Comparison of ENCODE assay signal across 11 cellular contexts in the genomic region with DNA sequence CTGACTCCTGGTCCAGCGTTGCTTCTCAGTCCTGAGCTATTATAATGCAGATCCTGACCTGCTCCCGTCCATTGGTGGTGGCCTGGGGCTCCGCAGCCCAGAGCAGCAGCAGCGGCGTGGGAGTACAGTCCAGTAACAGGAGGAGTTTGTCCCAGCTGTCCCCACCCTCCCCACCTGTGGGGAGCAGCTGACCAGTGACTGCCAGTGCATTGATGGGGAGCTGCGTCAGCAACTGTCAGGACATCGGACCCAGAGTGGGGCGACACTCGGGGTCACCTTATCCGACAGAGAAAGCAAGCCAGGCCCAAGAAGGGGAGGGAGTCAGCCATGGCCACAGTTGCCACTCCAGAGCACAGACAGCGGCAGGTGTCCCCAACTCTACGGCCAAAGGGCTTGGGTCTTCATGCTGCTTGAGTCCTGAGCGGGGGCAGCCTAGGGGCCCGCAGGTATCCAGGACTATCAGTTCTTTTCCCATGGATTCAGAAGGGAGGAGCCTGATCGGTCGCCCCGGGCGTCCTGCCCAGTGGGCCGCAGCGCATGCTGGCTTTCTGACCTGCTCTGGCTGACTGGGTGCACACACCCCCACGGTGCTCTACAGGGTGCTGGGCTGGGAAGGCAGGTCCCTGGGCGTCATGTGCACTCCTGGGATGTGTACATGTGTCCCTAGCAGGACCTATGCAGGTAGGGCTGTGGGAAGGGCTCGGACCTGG. TPM values are rescaled to one million over a fixed set of nuclear protein-coding genes. Genes with fewer than 3 reads are reported as not detected.
A peak's percentile ranks its signal among the peaks of the same experiment; 100 is the strongest.
DNase-seq lines count a peak whose midpoint lies in the region; ATAC-seq, FAIRE-seq and TF ChIP-seq lines count a peak whose summit lies in the region.
"Had no signal": no experiment of that assay in that cellular context is flagged by ENCODE, and none has a peak within 500 bp of the region (broad histone marks: within the 10 kb centered on the region; RNA-seq: fewer than 3 reads in every experiment).

No MANE protein-coding gene starts in this region.

- WGBS in adrenal gland, 4 donors, result 47 to 58% (median 55%) methylated on average over 5 to 23 of the region's 23 CpGs

- peak; percentile 31 for FAIRE-seq in HTR-8/SVneo (lab: Jason Lieb, UNC)
- FAIRE-seq: endometrium had no signal

- TF ChIP-seq POLR2A in adrenal gland (IDR thresholded peaks at IDR 0.05), result no peak

- no peaks in the 10 kb centered on the region for H3K9me3 ChIP-seq in adrenal gland (replicated peaks in 1 of 3)
- no peaks in the 10 kb centered on the region for H3K9me3 ChIP-seq in mucosa of rectum (ENCODE audit: control insufficient read depth in 2 of 2, low read length in 2 of 2)
- H3K9me3 ChIP-seq: neutrophil had no signal

- H3K4me1 ChIP-seq in adrenal gland (replicated peaks in 1 of 2) (peaks cover 44 to 71% of the 10 kb centered on the region in 2 donors), mucosa of rectum (ENCODE audit: control insufficient read depth in 2 of 2, insufficient read depth in 2 of 2, low read length in 2 of 2) (peaks cover 27 to 32% of the 10 kb centered on the region in 2 donors)

- no peak for DNase-seq in HTR-8/SVneo (ENCODE audit: insufficient read length, low spot score)
- peak in 6 of 7 donors; percentile 62 to 81 (median 78) for DNase-seq in adrenal gland
- DNase-seq in NCI-H524 treated with DMSO at 0.1 percent for 48 hours (lab: John Stamatoyannopoulos, UW), result no peak
- no peak for DNase-seq in mesenteric fat pad (ENCODE audit: low spot score)
- DNase-seq: activated B cell treated with CpG ODN at 0.5 μM for 24 hours had no signal

- peak overlapping the region; percentile 72 for H3K27ac ChIP-seq in 22Rv1
- peak overlapping the region in 4 of 5 donors; percentile 24 to 82 (median 63) for H3K27ac ChIP-seq in adrenal gland
- peak overlapping the region; percentile 25 to 56 for H3K27ac ChIP-seq in mucosa of rectum (ENCODE audit: low read depth in 2 of 2, low read length in 2 of 2)
- H3K27ac ChIP-seq: neutrophil had no signal

- TF ChIP-seq CTCF in 22Rv1 (IDR thresholded peaks at IDR 0.05) (no peak), adrenal gland (IDR thresholded peaks at IDR 0.05) (no peak)

- H3K27me3 ChIP-seq in adrenal gland (no peaks in the 10 kb centered on the region), mucosa of rectum (ENCODE audit: control insufficient read depth in 2 of 2, insufficient read depth in 2 of 2, low read length in 2 of 2) (no peaks in the 10 kb centered on the region)
- H3K27me3 ChIP-seq: neutrophil had no signal

- no peak overlapping the region for H3K4me3 ChIP-seq in adrenal gland
- no peak overlapping the region for H3K4me3 ChIP-seq in mucosa of rectum (ENCODE audit: low read length in 2 of 2)

- H3K36me3 ChIP-seq in adrenal gland (replicated peaks in 1 of 2), result peaks cover 0 to 10% of the 10 kb centered on the region in 2 donors
- peaks cover 5 to 13% of the 10 kb centered on the region in 2 donors for H3K36me3 ChIP-seq in mucosa of rectum (ENCODE audit: control insufficient read depth in 2 of 2, insufficient read depth in 2 of 2, low read length in 2 of 2)

- ATAC-seq in GM21390 (IDR thresholded peaks at IDR 0.05; ENCODE audit: unreplicated experiment) (no peak), GM19395 (IDR thresholded peaks at IDR 0.05; ENCODE audit: unreplicated experiment) (no peak)

- intact Hi-C loops in adrenal gland (cut with DNase I), result no loop called here

- no peak overlapping the region for H3K9ac ChIP-seq in mucosa of rectum (ENCODE audit: low read depth in 1 of 2, low read length in 2 of 2)

RNA-seq across cellular contexts. Expression of a gene that starts 29.7 kb away (rescaled TPM):
- total RNA-seq in adrenal gland, result 10 to 100 TPM; 10.6 to 53.4 (median 26.1) TPM
- 10 to 100 TPM; 12.1 to 26.0 (median 17.3) TPM for polyA plus RNA-seq in adrenal gland
- total RNA-seq in mesenteric fat pad, result 24.4 TPM

Comparison
In these comparisons a context has a peak if more than half of its experiments do, and no peak if none do; other contexts are left out.
1. DNase-seq: peak in adrenal gland (6 of 7); none in HTR-8/SVneo (single experiment), NCI-H524 treated with DMSO at 0.1 percent for 48 hours (single experiment) and mesenteric fat pad (single experiment).
2. Peak in every context shown above with its lines, with median percentiles within 50 percentile points of each other: H3K27ac ChIP-seq.